ENCODE assay signal across 11 cellular contexts in genomic region chr5:150642567-150642927, GRCh38. TPM values are rescaled to one million over a fixed set of nuclear protein-coding genes. Genes with fewer than 3 reads are reported as not detected.
DNase-seq lines count a peak whose midpoint lies in the region; FAIRE-seq and TF ChIP-seq lines count a peak whose summit lies in the region.
"Had no signal": no experiment of that assay in that cellular context is flagged by ENCODE, and none has a peak within 500 bp of the region (broad histone marks: within the 10 kb centered on the region; RNA-seq: fewer than 3 reads in every experiment).

No MANE protein-coding gene starts in this region.

- H3K4me3 ChIP-seq in MG63 (no peak overlapping the region), dorsolateral prefrontal cortex (peak overlapping the region in 50 of 59 donors; percentile 0 to 61 (median 48)), mesodermal cell (ENCODE audit: extremely low read depth, insufficient read depth, low read length, poor library complexity, severe bottlenecking) (peak overlapping the region; percentile 2)

- no peak for TF ChIP-seq CTCF in dorsolateral prefrontal cortex (IDR thresholded peaks at IDR 0.05 in 54 of 56, conservative IDR thresholded peaks at IDR 0.05 in 2 of 56; ENCODE audit: low read depth in 1 of 56, partially characterized antibody in 56 of 56)

- FAIRE-seq in GM12892 (lab: Jason Lieb, UNC) = no peak

- WGBS in mesodermal cell (ENCODE audit: insufficient coverage in 2 of 2), 2 experiments = 59 to 67% methylated on average over 4 of the region's 5 CpGs

- H3K9me3 ChIP-seq in MG63 = no peaks in the 10 kb centered on the region
- no peaks in the 10 kb centered on the region for H3K9me3 ChIP-seq in mesodermal cell (ENCODE audit: control insufficient read depth, low read length)

- peak overlapping the region in 52 of 59 donors; percentile 15 to 95 (median 87) for H3K27ac ChIP-seq in dorsolateral prefrontal cortex
- peak overlapping the region; percentile 88 for H3K27ac ChIP-seq in mesodermal cell (ENCODE audit: low read depth, low read length, severe bottlenecking)
- H3K27ac ChIP-seq: C4-2B had no signal

- peaks cover 69% of the 10 kb centered on the region for H3K4me1 ChIP-seq in mesodermal cell (ENCODE audit: control insufficient read depth, insufficient read depth, low read length, poor library complexity, severe bottlenecking)

- peak; percentile 79 for DNase-seq in 8988T
- peak; percentile 89 for DNase-seq in MG63
- DNase-seq in dorsolateral prefrontal cortex = no peak
- no peak for DNase-seq in SK-N-DZ (ENCODE audit: low spot score)
- no peak for DNase-seq in inferior parietal cortex (ENCODE audit: extremely low spot score)
- DNase-seq in Kasumi-1 (lab: John Stamatoyannopoulos, UW) = no peak
- DNase-seq in GM12892 (ENCODE audit: insufficient read length) = no peak
- DNase-seq: endodermal cell had no signal

- H3K27me3 ChIP-seq in MG63 (no peaks in the 10 kb centered on the region), dorsolateral prefrontal cortex (no peaks in the 10 kb centered on the region)

- intact Hi-C loops in dorsolateral prefrontal cortex (cut with DNase I) = no loop called here

- H3K36me3 ChIP-seq in MG63 = no peaks in the 10 kb centered on the region
- peaks cover 4% of the 10 kb centered on the region for H3K36me3 ChIP-seq in mesodermal cell (ENCODE audit: control insufficient read depth, insufficient read depth, low read length)

- TF ChIP-seq POLR2A in GM12892 (IDR thresholded peaks at IDR 0.05; ENCODE audit: low read depth, low read length) = no peak

RNA-seq across cellular contexts. Expression of gene SYNPO, which starts 2.1 kb away (rescaled TPM):
- 1.2 and 4.6 TPM in 2 replicates for total RNA-seq in MG63 (2014; rRNA removed; shearing (Covaris generic); ENCODE audit: low replicate concordance)
- 100 to 1,000 TPM in 116 of 120 experiments, 10 to 100 TPM in 4; 47.3 to 302 (median 180) TPM for total RNA-seq in dorsolateral prefrontal cortex
- polyA plus RNA-seq in mesodermal cell (2013, experiment 1 of 2) = 21.2 TPM
- 23.4 TPM for polyA plus RNA-seq in mesodermal cell (2013, experiment 2 of 2)
- 0.91 and 1.0 TPM in 2 replicates for polyA plus RNA-seq in SK-N-DZ (2014; cell fraction: cytosol; rRNA removed)
- 0.82 and 1.4 TPM in 2 replicates for polyA plus RNA-seq in SK-N-DZ (2014; cell fraction: nucleus; rRNA removed)
- 18.8 TPM for polyA plus RNA-seq in GM12892 (2012; ENCODE audit: missing spikeins)
- total RNA-seq: SK-MEL-5 had no signal

RNA-seq across cellular contexts. Expression of gene MYOZ3, which starts 18.5 kb away (rescaled TPM):
- 0.03 TPM in 1 of 2 replicates, not detected in the other for total RNA-seq in MG63 (2014; rRNA removed; shearing (Covaris generic); ENCODE audit: low replicate concordance)
- total RNA-seq in dorsolateral prefrontal cortex = 1 to 10 TPM in 119 of 120 experiments, under 1 TPM in 1; 0.60 to 9.2 (median 3.8) TPM
- 11.8 TPM for polyA plus RNA-seq in mesodermal cell (2013, experiment 1 of 2)
- 10.2 TPM for polyA plus RNA-seq in mesodermal cell (2013, experiment 2 of 2)
- polyA plus RNA-seq in SK-N-DZ (2014; cell fraction: cytosol; rRNA removed) = 3.8 and 4.4 TPM in 2 replicates
- polyA plus RNA-seq in SK-N-DZ (2014; cell fraction: nucleus; rRNA removed) = 1.5 and 4.4 TPM in 2 replicates
- polyA plus RNA-seq in GM12892 (2012; ENCODE audit: missing spikeins) = 0.38 TPM
- total RNA-seq: SK-MEL-5 had no signal

RNA-seq across cellular contexts. Expression of gene RBM22, which starts 58.3 kb away (rescaled TPM):
- 47.5 and 62.2 TPM in 2 replicates for total RNA-seq in MG63 (2014; rRNA removed; shearing (Covaris generic); ENCODE audit: low replicate concordance)
- total RNA-seq in dorsolateral prefrontal cortex = 10 to 100 TPM; 36.7 to 64.8 (median 47.0) TPM
- polyA plus RNA-seq in mesodermal cell (2013, experiment 1 of 2) = 57.0 TPM
- polyA plus RNA-seq in mesodermal cell (2013, experiment 2 of 2) = 55.9 TPM
- polyA plus RNA-seq in SK-N-DZ (2014; cell fraction: cytosol; rRNA removed) = 61.7 and 65.1 TPM in 2 replicates
- polyA plus RNA-seq in SK-N-DZ (2014; cell fraction: nucleus; rRNA removed) = 49.1 and 63.4 TPM in 2 replicates
- polyA plus RNA-seq in GM12892 (2012; ENCODE audit: missing spikeins) = 36.5 TPM

Comparison
In these comparisons a context has a peak if more than half of its experiments do, and no peak if none do; other contexts are left out.
1. DNase-seq: peak in 8988T (single experiment) and MG63 (single experiment); none in dorsolateral prefrontal cortex (0 of 10), SK-N-DZ (single experiment), inferior parietal cortex (single experiment), Kasumi-1 (0 of 2) and GM12892 (single experiment).